19 cellular contexts compared by ENCODE assay signal in genomic region chr7:69657331-69657730, GRCh38. TPM values are rescaled to one million over a fixed set of nuclear protein-coding genes. Genes with fewer than 3 reads are reported as not detected.
DNase-seq lines count a peak whose midpoint lies in the region; ATAC-seq, FAIRE-seq and TF ChIP-seq lines count a peak whose summit lies in the region.
"Had no signal": no experiment of that assay in that cellular context is flagged by ENCODE, and none has a peak within 500 bp of the region (broad histone marks: within the 10 kb centered on the region; RNA-seq: fewer than 3 reads in every experiment).

No MANE protein-coding gene starts in this region.

- peaks cover 6% of the 10 kb centered on the region; the same call in 1 of the 2 replicates for H3K27me3 ChIP-seq in HUES48 (ENCODE audit: control insufficient read depth, insufficient read depth, low read length)
- H3K27me3 ChIP-seq in astrocyte (ENCODE audit: insufficient read depth, low read length), result no peaks in the 10 kb centered on the region
- H3K27me3 ChIP-seq in neural progenitor cell, result peaks cover 22% of the 10 kb centered on the region

- H2AFZ ChIP-seq in astrocyte (ENCODE audit: low read depth, low read length) (no peak overlapping the region), neural progenitor cell (replicated peaks) (no peak overlapping the region)

- no peaks in the 10 kb centered on the region for H3K36me3 Mint-ChIP-seq in astrocyte (ENCODE audit: low read depth, unreplicated experiment)
- peaks cover 2% of the 10 kb centered on the region for H3K36me3 Mint-ChIP-seq in neural progenitor cell
- H3K36me3 Mint-ChIP-seq: stimulated activated naive B cell treated with anti-CD40 and anti-IgM and Interleukin-4, amounts not matched to agents 10 μg/mL and 1 μg/mL and 100 μg/mL, for 72 hours had no signal

- peak overlapping the region; percentile 46 for H3K4me2 ChIP-seq in astrocyte (ENCODE audit: low read length)
- peak overlapping the region; percentile 9 for H3K4me2 ChIP-seq in neural progenitor cell

- H3K9ac ChIP-seq in HUES48 (ENCODE audit: low read depth, low read length) (no peak overlapping the region), astrocyte (ENCODE audit: low read length) (no peak overlapping the region), neural progenitor cell (no peak overlapping the region)

- H3K9me3 Mint-ChIP-seq in astrocyte (ENCODE audit: unreplicated experiment) (no peaks in the 10 kb centered on the region), neural progenitor cell (no peaks in the 10 kb centered on the region)
- H3K9me3 Mint-ChIP-seq: activated B cell treated with CpG ODN at 0.5 μM for 24 hours; nephron progenitor cell; stimulated activated naive B cell treated with anti-CD40 and anti-IgM and Interleukin-4, amounts not matched to agents 10 μg/mL and 1 μg/mL and 100 μg/mL, for 72 hours had no signal

- H3F3A ChIP-seq in neural progenitor cell (ENCODE audit: low read depth), result peaks cover 13% of the 10 kb centered on the region

- no peak overlapping the region for H3K4me3 ChIP-seq in HUES48 (ENCODE audit: low read depth, low read length)
- H3K4me3 ChIP-seq in astrocyte (ENCODE audit: insufficient read depth, low read depth, low read length), result no peak overlapping the region
- no peak overlapping the region for H3K4me3 ChIP-seq in neural progenitor cell
- H3K4me3 ChIP-seq: coronary artery had no signal

- no peak for ATAC-seq in GM19328 (IDR thresholded peaks at IDR 0.05; ENCODE audit: unreplicated experiment)
- ATAC-seq: left colon; stimulated activated naive B cell treated with anti-CD40 and anti-IgM and Interleukin-4, amounts not matched to agents 10 μg/mL and 1 μg/mL and 100 μg/mL, for 72 hours had no signal

- H4K20me1 ChIP-seq in astrocyte (ENCODE audit: insufficient read depth, low read length), result peaks cover 79% of the 10 kb centered on the region
- peaks cover 80% of the 10 kb centered on the region for H4K20me1 ChIP-seq in neural progenitor cell (ENCODE audit: low read depth)

- TF ChIP-seq CTCF in astrocyte (IDR thresholded peaks at IDR 0.05; ENCODE audit: insufficient read depth, low read depth, low read length) (no peak), neural progenitor cell (IDR thresholded peaks at IDR 0.05) (no peak)

- H3K27me3 Mint-ChIP-seq in astrocyte (ENCODE audit: low read depth, unreplicated experiment) (no peaks in the 10 kb centered on the region), neural progenitor cell (ENCODE audit: insufficient read depth, low read depth) (peaks cover 2% of the 10 kb centered on the region)
- H3K27me3 Mint-ChIP-seq: activated B cell treated with CpG ODN at 0.5 μM for 24 hours; stimulated activated naive B cell treated with anti-CD40 and anti-IgM and Interleukin-4, amounts not matched to agents 10 μg/mL and 1 μg/mL and 100 μg/mL, for 72 hours had no signal

- H3K27ac ChIP-seq in HUES48 (ENCODE audit: low read depth, low read length), result peak overlapping the region; percentile 45
- H3K27ac ChIP-seq in astrocyte (ENCODE audit: low read depth, low read length), result no peak overlapping the region
- H3K27ac ChIP-seq in neural progenitor cell, result no peak overlapping the region
- H3K27ac ChIP-seq: coronary artery had no signal

- H3K4me1 ChIP-seq in HUES48 (ENCODE audit: control insufficient read depth, insufficient read depth, low read length), result peaks cover 44% of the 10 kb centered on the region
- peaks cover 7% of the 10 kb centered on the region for H3K4me1 ChIP-seq in astrocyte (ENCODE audit: insufficient read depth, low read length)
- peaks cover 20% of the 10 kb centered on the region for H3K4me1 ChIP-seq in neural progenitor cell

- H3K4me3 Mint-ChIP-seq in astrocyte (ENCODE audit: unreplicated experiment), result no peak overlapping the region
- no peak overlapping the region for H3K4me3 Mint-ChIP-seq in neural progenitor cell
- H3K4me3 Mint-ChIP-seq: activated B cell treated with CpG ODN at 0.5 μM for 24 hours; nephron progenitor cell; stimulated activated naive B cell treated with anti-CD40 and anti-IgM and Interleukin-4, amounts not matched to agents 10 μg/mL and 1 μg/mL and 100 μg/mL, for 72 hours had no signal

- H3K79me2 ChIP-seq in astrocyte (ENCODE audit: insufficient read depth, low read length) (peaks cover 32% of the 10 kb centered on the region), neural progenitor cell (ENCODE audit: low read depth) (no peaks in the 10 kb centered on the region)

- DNase-seq in DMS153 (lab: John Stamatoyannopoulos, UW), result peak; percentile 58
- DNase-seq in astrocyte (ENCODE audit: low read depth), result no peak
- no peak for DNase-seq in neural progenitor cell (ENCODE audit: low spot score)
- DNase-seq in NK-92 (lab: John Stamatoyannopoulos, UW; ENCODE audit: unreplicated experiment), result no peak
- DNase-seq in SKM-1 (lab: John Stamatoyannopoulos, UW; ENCODE audit: unreplicated experiment), result no peak
- DNase-seq: activated B cell treated with CpG ODN at 0.5 μM for 24 hours; activated gamma-delta T cell treated with Interleukin-2 at 50 U/mL for 16 hours; activated T-cell treated with anti-CD3 and anti-CD28 coated beads, Interleukin-2, amount 50 U/mL, for 1 hour; H7; nephron progenitor cell; small intestine; stimulated activated CD4-positive, alpha-beta T cell treated with anti-CD3 and anti-CD28 coated beads, Interleukin-2, amount 100 ng/mL, for 48 hours; stimulated activated naive B cell treated with anti-CD40 and anti-IgM and Interleukin-4, amounts not matched to agents 10 μg/mL and 1 μg/mL and 100 μg/mL, for 72 hours; T-helper 9 cell had no signal

- H3K36me3 ChIP-seq in HUES48 (ENCODE audit: control insufficient read depth, insufficient read depth, low read length), result no peaks in the 10 kb centered on the region
- H3K36me3 ChIP-seq in astrocyte (ENCODE audit: insufficient read depth, low read length), result no peaks in the 10 kb centered on the region
- H3K36me3 ChIP-seq in neural progenitor cell, result no peaks in the 10 kb centered on the region

- H3K27ac Mint-ChIP-seq in astrocyte (ENCODE audit: unreplicated experiment), result peak overlapping the region; percentile 89
- H3K27ac Mint-ChIP-seq in neural progenitor cell, result no peak overlapping the region
- H3K27ac Mint-ChIP-seq: activated B cell treated with CpG ODN at 0.5 μM for 24 hours; nephron progenitor cell; stimulated activated naive B cell treated with anti-CD40 and anti-IgM and Interleukin-4, amounts not matched to agents 10 μg/mL and 1 μg/mL and 100 μg/mL, for 72 hours had no signal

- H3K4me1 Mint-ChIP-seq in astrocyte (ENCODE audit: low read depth, unreplicated experiment), result peaks cover 38% of the 10 kb centered on the region
- H3K4me1 Mint-ChIP-seq in neural progenitor cell, result peaks cover 49% of the 10 kb centered on the region

- H3K9me3 ChIP-seq in HUES48 (ENCODE audit: control insufficient read depth, insufficient read depth, low read length), result no peaks in the 10 kb centered on the region
- no peaks in the 10 kb centered on the region for H3K9me3 ChIP-seq in astrocyte (ENCODE audit: insufficient read depth, low read depth, low read length)
- no peaks in the 10 kb centered on the region for H3K9me3 ChIP-seq in neural progenitor cell (ENCODE audit: low read depth)

- no peak for FAIRE-seq in astrocyte (lab: Jason Lieb, UNC)
- FAIRE-seq: D721Med, small intestine had no signal

RNA-seq across cellular contexts. Expression of gene AUTS2, which starts 59.1 kb away (rescaled TPM):
- 68.2 and 73.2 TPM in 2 replicates for total RNA-seq in astrocyte
- 47.1 and 50.0 TPM in 2 replicates for total RNA-seq in neural progenitor cell (ENCODE audit: low replicate concordance)
